Comparison of ENCODE assay signal across 11 cellular contexts in genomic region chr14:55398679-55399078, GRCh38. TPM values are rescaled to one million over a fixed set of nuclear protein-coding genes. Genes with fewer than 3 reads are reported as not detected.
A peak's percentile ranks its signal among the peaks of the same experiment; 100 is the strongest.
DNase-seq lines count a peak whose midpoint lies in the region; ATAC-seq and TF ChIP-seq lines count a peak whose summit lies in the region.
"Had no signal": no experiment of that assay in that cellular context is flagged by ENCODE, and none has a peak within 500 bp of the region (broad histone marks: within the 10 kb centered on the region; RNA-seq: fewer than 3 reads in every experiment).

No MANE protein-coding gene starts in this region.

- DNase-seq in ACHN (peak; percentile 83), M059J (ENCODE audit: low read depth) (peak; percentile 96), cardiac fibroblast (ENCODE audit: low read depth in 2 of 2) (peak; percentile 95 to 98), kidney glomerular epithelial cell (lab: John Stamatoyannopoulos, UW) (peak; percentile 76), T-helper 1 cell (no peak)
- DNase-seq in activated CD8-positive, alpha-beta memory T cell treated with anti-CD3 and anti-CD28 coated beads, Interleukin-2, amount 50 U/mL, for 48 hours, result no peak
- DNase-seq: head of caudate nucleus, spleen, upper lobe of left lung had no signal

- ATAC-seq in GM19351 (IDR thresholded peaks at IDR 0.05; ENCODE audit: unreplicated experiment), result no peak
- ATAC-seq in activated CD4-positive, CD25-positive, alpha-beta regulatory T cell treated with anti-CD3 and anti-CD28 coated beads, Interleukin-2, amount 50 U/mL, for 24 hours, result no peak

- TF ChIP-seq CTCF in cardiac fibroblast (IDR thresholded peaks at IDR 0.05; ENCODE audit: low read depth, low read length), result no peak

- in situ Hi-C loops in ACHN (cut with HindIII; ENCODE audit: low pct_ligation_motif_present, low pct_unique_long_range_greater_than_20kb, low sequenced_read_pairs), result no loop called here

- H3K4me3 ChIP-seq in cardiac fibroblast (replicated peaks in 1 of 2; ENCODE audit: low read depth in 2 of 2, low read length in 2 of 2), result no peak overlapping the region
- H3K4me3 ChIP-seq: spleen, upper lobe of left lung had no signal

RNA-seq across cellular contexts. Expression of gene ATG14, which starts 13.0 kb away (rescaled TPM):
- total RNA-seq in M059J (2014; rRNA removed; shearing (Covaris generic)), result 5.6 and 8.9 TPM in 2 replicates

RNA-seq across cellular contexts. Expression of gene TBPL2, which starts 41.7 kb away (rescaled TPM):
- total RNA-seq in M059J (2014; rRNA removed; shearing (Covaris generic)), result not detected in 2 replicates
- total RNA-seq: spleen, upper lobe of left lung had no signal

Comparison
In these comparisons a context has a peak if more than half of its experiments do, and no peak if none do; other contexts are left out.
1. DNase-seq: peak in ACHN (single experiment), M059J (single experiment), cardiac fibroblast (2 of 2) and kidney glomerular epithelial cell (single experiment); none in activated CD8-positive, alpha-beta memory T cell treated with anti-CD3 and anti-CD28 coated beads, Interleukin-2, amount 50 U/mL, for 48 hours (single experiment) and T-helper 1 cell (0 of 5).